Comparison of ENCODE assay signal across 8 cellular contexts in the genomic region with DNA sequence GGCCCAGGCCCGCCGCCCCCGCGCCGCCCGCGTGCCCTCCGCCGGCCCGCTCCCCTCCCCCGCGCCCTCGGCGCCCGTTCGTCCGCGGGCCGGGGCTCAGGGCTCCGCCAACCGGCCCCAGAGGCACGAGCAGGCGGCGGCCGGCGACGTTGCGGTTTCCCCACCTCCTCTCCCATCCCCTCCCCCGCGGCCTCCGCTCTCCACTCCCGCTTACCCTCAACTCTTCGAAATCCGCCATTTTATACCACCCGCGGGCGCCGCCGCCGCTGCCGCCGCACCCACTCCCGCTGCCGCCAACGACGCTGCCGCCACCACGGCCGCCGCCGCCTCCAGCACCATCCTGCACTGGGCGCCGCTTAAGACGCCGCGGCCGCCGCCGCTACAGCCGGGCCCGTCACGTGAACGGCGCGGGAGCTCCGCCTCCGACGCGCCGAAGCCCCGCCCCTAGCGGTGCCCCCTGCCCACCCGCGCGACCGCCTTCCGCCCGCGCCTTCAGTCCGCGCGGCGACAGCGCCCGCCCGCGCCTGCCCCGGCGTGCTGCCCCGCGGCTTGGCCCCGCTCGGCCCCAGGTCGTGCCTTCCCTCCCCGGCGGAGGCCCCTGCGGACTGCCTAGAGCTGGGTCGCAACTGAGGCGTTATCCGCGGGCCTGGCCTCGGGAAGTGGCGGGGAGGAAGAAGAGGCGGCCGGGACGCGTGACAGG. TPM values are rescaled to one million over a fixed set of nuclear protein-coding genes. Genes with fewer than 3 reads are reported as not detected.
DNase-seq lines count a peak whose midpoint lies in the region; ATAC-seq and TF ChIP-seq lines count a peak whose summit lies in the region.

A gene with protein sequence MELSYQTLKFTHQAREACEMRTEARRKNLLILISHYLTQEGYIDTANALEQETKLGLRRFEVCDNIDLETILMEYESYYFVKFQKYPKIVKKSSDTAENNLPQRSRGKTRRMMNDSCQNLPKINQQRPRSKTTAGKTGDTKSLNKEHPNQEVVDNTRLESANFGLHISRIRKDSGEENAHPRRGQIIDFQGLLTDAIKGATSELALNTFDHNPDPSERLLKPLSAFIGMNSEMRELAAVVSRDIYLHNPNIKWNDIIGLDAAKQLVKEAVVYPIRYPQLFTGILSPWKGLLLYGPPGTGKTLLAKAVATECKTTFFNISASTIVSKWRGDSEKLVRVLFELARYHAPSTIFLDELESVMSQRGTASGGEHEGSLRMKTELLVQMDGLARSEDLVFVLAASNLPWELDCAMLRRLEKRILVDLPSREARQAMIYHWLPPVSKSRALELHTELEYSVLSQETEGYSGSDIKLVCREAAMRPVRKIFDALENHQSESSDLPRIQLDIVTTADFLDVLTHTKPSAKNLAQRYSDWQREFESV (plus strand): TSS at position 495 of the 700 bp plus-strand sequence. CDS start 29,271 bp downstream, outside the sequence.
A gene with protein sequence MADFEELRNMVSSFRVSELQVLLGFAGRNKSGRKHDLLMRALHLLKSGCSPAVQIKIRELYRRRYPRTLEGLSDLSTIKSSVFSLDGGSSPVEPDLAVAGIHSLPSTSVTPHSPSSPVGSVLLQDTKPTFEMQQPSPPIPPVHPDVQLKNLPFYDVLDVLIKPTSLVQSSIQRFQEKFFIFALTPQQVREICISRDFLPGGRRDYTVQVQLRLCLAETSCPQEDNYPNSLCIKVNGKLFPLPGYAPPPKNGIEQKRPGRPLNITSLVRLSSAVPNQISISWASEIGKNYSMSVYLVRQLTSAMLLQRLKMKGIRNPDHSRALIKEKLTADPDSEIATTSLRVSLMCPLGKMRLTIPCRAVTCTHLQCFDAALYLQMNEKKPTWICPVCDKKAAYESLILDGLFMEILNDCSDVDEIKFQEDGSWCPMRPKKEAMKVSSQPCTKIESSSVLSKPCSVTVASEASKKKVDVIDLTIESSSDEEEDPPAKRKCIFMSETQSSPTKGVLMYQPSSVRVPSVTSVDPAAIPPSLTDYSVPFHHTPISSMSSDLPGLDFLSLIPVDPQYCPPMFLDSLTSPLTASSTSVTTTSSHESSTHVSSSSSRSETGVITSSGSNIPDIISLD (minus strand): TSS at position 400 of the 700 bp plus-strand sequence. CDS start 162 bp downstream, at position 238.

- TF ChIP-seq POLR2A in adrenal gland (IDR thresholded peaks at IDR 0.05) (peak; percentile 71 to 89), upper lobe of left lung (IDR thresholded peaks at IDR 0.05) (peak in 3 of 4 donors; percentile 78 to 92 (median 85))

- TF ChIP-seq EP300 in upper lobe of left lung (IDR thresholded peaks at IDR 0.05): no peak

- peak within 1 kb of the TSS; percentile 65 to 97 (median 89) for H3K27ac ChIP-seq in adrenal gland
- peak within 1 kb of the TSS; percentile 88 to 90 (median 90) for H3K27ac ChIP-seq in upper lobe of left lung

- CTCF ChIA-PET in HEK293T (lab: Yijun Ruan, JAX): no interaction called here

- POLR2A ChIA-PET in HEK293T (lab: Yijun Ruan, JAX): interaction anchor here (0.5 to 2.3 kb wide), 9 partner anchors 18 to 110 kb away, joined by 3 to 8 read pairs (median 3); no protein-coding TSS in a partner anchor

- ATAC-seq in left cardiac atrium: peak; percentile 97 to 98
- peak; percentile 90 to 97 for ATAC-seq in upper lobe of left lung (ENCODE audit: low FRiP score in 2 of 2)

- DNase-seq in GM10266 (ENCODE audit: extremely low spot score): peak; percentile 88
- DNase-seq in HEK293T (ENCODE audit: extremely low spot score): peak; percentile 77
- peak; percentile 67 for DNase-seq in MV-4-11 (lab: John Stamatoyannopoulos, UW)
- DNase-seq in T follicular helper cell (ENCODE audit: low read depth): peak; percentile 57
- DNase-seq in adrenal gland: peak; percentile 73 to 86 (median 79)
- peak; percentile 86 for DNase-seq in left cardiac atrium
- peak; percentile 72 for DNase-seq in progenitor cell of endocrine pancreas (ENCODE audit: low spot score, unreplicated experiment)
- DNase-seq in upper lobe of left lung: peak; percentile 83 to 97

- H3K36me3 ChIP-seq in adrenal gland (replicated peaks in 1 of 2) (no peaks in the 10 kb centered on the region), upper lobe of left lung (no peaks in the 10 kb centered on the region)

- TF ChIP-seq CTCF in GM10266 (IDR thresholded peaks at IDR 0.05; ENCODE audit: control insufficient read depth, insufficient read depth, low read depth, missing control alignments): peak; percentile 2
- peak in 1 of 6 experiments; percentile 20 for TF ChIP-seq CTCF in adrenal gland (IDR thresholded peaks at IDR 0.05)
- no peak for TF ChIP-seq CTCF in progenitor cell of endocrine pancreas (IDR thresholded peaks at IDR 0.05; ENCODE audit: unreplicated experiment)
- peak in 3 of 6 experiments; percentile 33 to 53 (median 35) for TF ChIP-seq CTCF in upper lobe of left lung (IDR thresholded peaks at IDR 0.05)

- peaks cover 7 to 35% of the 10 kb centered on the region in 2 donors for H3K4me1 ChIP-seq in adrenal gland (replicated peaks in 1 of 2)
- peaks cover 9 to 24% (median 18%) of the 10 kb centered on the region in 4 donors for H3K4me1 ChIP-seq in upper lobe of left lung

- no peaks in the 10 kb centered on the region for H3K36me3 Mint-ChIP-seq in progenitor cell of endocrine pancreas (ENCODE audit: insufficient read depth)

- H3K9me3 ChIP-seq in adrenal gland (replicated peaks in 1 of 3): no peaks in the 10 kb centered on the region
- H3K9me3 ChIP-seq in upper lobe of left lung: no peaks in the 10 kb centered on the region

- H3K9me3 Mint-ChIP-seq in progenitor cell of endocrine pancreas (ENCODE audit: low read depth): no peaks in the 10 kb centered on the region

- H3K4me1 Mint-ChIP-seq in progenitor cell of endocrine pancreas (ENCODE audit: low read depth): peaks cover 23% of the 10 kb centered on the region

- 0 to 1% (median 1%) methylated on average over 41 to 107 of the region's 107 CpGs; no CpG with 5 or more reads in 1 of the 4 donors for WGBS in adrenal gland, 4 donors
- 0% methylated on average over 32 to 41 of the region's 107 CpGs for WGBS in upper lobe of left lung, 2 donors

- peak within 1 kb of the TSS; percentile 88 for H3K4me3 Mint-ChIP-seq in progenitor cell of endocrine pancreas (ENCODE audit: low read depth)

- peak within 1 kb of the TSS; percentile 57 to 98 (median 79) for H3K4me3 ChIP-seq in adrenal gland
- peak within 1 kb of the TSS; percentile 46 to 90 (median 82) for H3K4me3 ChIP-seq in upper lobe of left lung

- no peaks in the 10 kb centered on the region for H3K27me3 ChIP-seq in adrenal gland
- no peaks in the 10 kb centered on the region for H3K27me3 ChIP-seq in upper lobe of left lung

- intact Hi-C loops in adrenal gland (cut with DNase I): no loop called here
- intact Hi-C loops in left cardiac atrium (cut with DNase I): no loop called here

- peaks cover 8% of the 10 kb centered on the region for H3K27me3 Mint-ChIP-seq in progenitor cell of endocrine pancreas

- peak within 1 kb of the TSS; percentile 92 for H3K27ac Mint-ChIP-seq in progenitor cell of endocrine pancreas

TF ChIP-seq in HEK293T, 16 proteins besides CTCF, POLR2A, EP300 and RAD21:
- TF ChIP-seq NFRKB (IDR thresholded peaks at IDR 0.05) (no peak), FOXM1 (IDR thresholded peaks at IDR 0.05; ENCODE audit: borderline replicate concordance) (no peak), ZNF384 (IDR thresholded peaks at IDR 0.05) (no peak), LEF1 (IDR thresholded peaks at IDR 0.05; ENCODE audit: borderline replicate concordance) (no peak), FOXK2 (IDR thresholded peaks at IDR 0.05) (no peak), BHLHE40 (IDR thresholded peaks at IDR 0.05; ENCODE audit: borderline replicate concordance) (no peak), HDGF (IDR thresholded peaks at IDR 0.05; ENCODE audit: borderline replicate concordance) (no peak), L3MBTL2 (conservative IDR thresholded peaks at IDR 0.05) (no peak), SP1 (IDR thresholded peaks at IDR 0.05) (no peak), SUZ12 (IDR thresholded peaks at IDR 0.05) (no peak), ARNT (IDR thresholded peaks at IDR 0.05) (no peak)
- TF ChIP-seq, protein P1, sequence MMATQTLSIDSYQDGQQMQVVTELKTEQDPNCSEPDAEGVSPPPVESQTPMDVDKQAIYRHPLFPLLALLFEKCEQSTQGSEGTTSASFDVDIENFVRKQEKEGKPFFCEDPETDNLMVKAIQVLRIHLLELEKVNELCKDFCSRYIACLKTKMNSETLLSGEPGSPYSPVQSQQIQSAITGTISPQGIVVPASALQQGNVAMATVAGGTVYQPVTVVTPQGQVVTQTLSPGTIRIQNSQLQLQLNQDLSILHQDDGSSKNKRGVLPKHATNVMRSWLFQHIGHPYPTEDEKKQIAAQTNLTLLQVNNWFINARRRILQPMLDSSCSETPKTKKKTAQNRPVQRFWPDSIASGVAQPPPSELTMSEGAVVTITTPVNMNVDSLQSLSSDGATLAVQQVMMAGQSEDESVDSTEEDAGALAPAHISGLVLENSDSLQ (IDR thresholded peaks at IDR 0.05): no peak

RNA-seq across cellular contexts. Expression of the first gene that starts in this region (rescaled TPM):
- total RNA-seq in adrenal gland: 1 to 10 TPM in 7 of 8 donors, under 1 TPM in 1; 0.48 to 4.5 (median 3.9) TPM
- 10 to 100 TPM in 1 of 3 donors, 1 to 10 TPM in 2; 2.9 to 11.6 (median 6.1) TPM for polyA plus RNA-seq in adrenal gland
- 1 to 10 TPM; 3.4 to 4.1 TPM for total RNA-seq in left cardiac atrium
- 6.1 and 8.0 TPM in 2 replicates for total RNA-seq in progenitor cell of endocrine pancreas
- 10 to 100 TPM in 1 of 6 donors, 1 to 10 TPM in 5; 1.6 to 12.6 (median 5.5) TPM for total RNA-seq in upper lobe of left lung

RNA-seq across cellular contexts. Expression of the second gene that starts in this region (rescaled TPM):
- total RNA-seq in adrenal gland: 10 to 100 TPM; 11.6 to 52.9 (median 36.0) TPM
- polyA plus RNA-seq in adrenal gland: 10 to 100 TPM in 1 of 3 donors, 1 to 10 TPM in 2; 4.7 to 25.5 (median 7.2) TPM
- 10 to 100 TPM; 28.5 to 36.6 TPM for total RNA-seq in left cardiac atrium
- total RNA-seq in progenitor cell of endocrine pancreas: 36.3 and 42.6 TPM in 2 replicates
- total RNA-seq in upper lobe of left lung: 10 to 100 TPM; 18.4 to 33.5 (median 30.4) TPM

Comparison
In these comparisons a context has a peak if more than half of its experiments do, and no peak if none do; other contexts are left out.
1. Peak in every context shown above with its lines: DNase-seq, ATAC-seq, H3K4me3 ChIP-seq and H3K27ac ChIP-seq.